Comparison of ENCODE assay signal across 17 cellular contexts in the genomic region with DNA sequence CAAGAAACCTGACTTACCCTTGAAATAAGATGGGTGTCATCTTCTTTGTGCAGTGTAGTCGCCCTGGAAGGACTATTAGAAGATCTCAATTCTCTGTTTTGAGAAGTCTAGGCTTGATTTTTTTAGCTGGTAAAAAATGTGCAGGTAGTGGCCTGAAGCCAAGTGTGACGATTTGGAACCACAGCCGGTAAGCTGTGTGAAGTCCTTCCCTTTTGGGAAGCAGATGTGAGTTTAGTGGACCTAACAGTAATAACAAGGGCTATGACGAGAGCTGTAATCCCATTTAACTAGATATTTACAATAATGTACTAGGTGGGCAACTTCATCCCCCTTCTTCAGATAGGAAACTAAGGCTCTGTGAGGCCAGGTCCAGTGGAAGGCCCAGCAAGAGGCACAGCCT.
DNase-seq lines count a peak whose midpoint lies in the region; ATAC-seq and TF ChIP-seq lines count a peak whose summit lies in the region.
"Had no signal": no experiment of that assay in that cellular context is flagged by ENCODE, and none has a peak within 500 bp of the region (broad histone marks: within the 10 kb centered on the region; RNA-seq: fewer than 3 reads in every experiment).

No MANE protein-coding gene starts in this region.

- no peaks in the 10 kb centered on the region for H3K36me3 Mint-ChIP-seq in naive B cell
- H3K36me3 Mint-ChIP-seq: activated CD8-positive, alpha-beta memory T cell treated with anti-CD3 and anti-CD28 coated beads, Interleukin-2, amount 10 ng/mL, durations not matched to agents 7 days and 5 days; naive thymus-derived CD8-positive, alpha-beta T cell had no signal

- DNase-seq in cardiac muscle cell (ENCODE audit: low read depth in 1 of 2, low spot score in 1 of 2) (peak in 1 of 2 donors; percentile 29), cardiac septum (ENCODE audit: low spot score) (no peak), germinal center (ENCODE audit: low spot score) (peak; percentile 60), naive B cell (peak; percentile 56), epidermal melanocyte (ENCODE audit: insufficient read length, low spot score) (no peak), foreskin melanocyte (no peak)
- DNase-seq in stimulated activated naive CD8-positive, alpha-beta T cell treated with anti-CD3 and anti-CD28 coated beads, Interleukin-15, amount 100 ng/mL, for 72 hours: no peak
- DNase-seq: ACHN; activated CD8-positive, alpha-beta memory T cell treated with anti-CD3 and anti-CD28 coated beads, Interleukin-2, amount 10 ng/mL, durations not matched to agents 7 days and 5 days; activated naive CD4-positive, alpha-beta T cell treated with Interleukin-2 at 50 U/mL for 16 hours; endodermal cell; gastrocnemius medialis; naive thymus-derived CD8-positive, alpha-beta T cell; stimulated activated CD4-positive, alpha-beta T cell treated with anti-CD3 and anti-CD28 coated beads, Interleukin-2, amount 100 ng/mL, for 48 hours; uterus had no signal

- peak overlapping the region in 5 of 8 donors; percentile 37 to 88 (median 61) for H3K4me3 Mint-ChIP-seq in naive B cell
- H3K4me3 Mint-ChIP-seq in stimulated activated naive CD8-positive, alpha-beta T cell treated with anti-CD3 and anti-CD28 coated beads, Interleukin-15, amount 100 ng/mL, for 72 hours: no peak overlapping the region
- H3K4me3 Mint-ChIP-seq: activated CD8-positive, alpha-beta memory T cell treated with anti-CD3 and anti-CD28 coated beads, Interleukin-2, amount 10 ng/mL, durations not matched to agents 7 days and 5 days; endodermal cell; naive thymus-derived CD8-positive, alpha-beta T cell had no signal

- no peaks in the 10 kb centered on the region for H3K9me3 Mint-ChIP-seq in naive B cell
- H3K9me3 Mint-ChIP-seq in stimulated activated naive CD8-positive, alpha-beta T cell treated with anti-CD3 and anti-CD28 coated beads, Interleukin-15, amount 100 ng/mL, for 72 hours: no peaks in the 10 kb centered on the region
- H3K9me3 Mint-ChIP-seq: endodermal cell; naive thymus-derived CD8-positive, alpha-beta T cell had no signal

- peak; percentile 96 to 98 for ATAC-seq in naive B cell (ENCODE audit: low read depth in 2 of 2)
- no peak for ATAC-seq in stimulated activated naive CD8-positive, alpha-beta T cell treated with anti-CD3 and anti-CD28 coated beads, Interleukin-15, amount 100 ng/mL, for 72 hours
- ATAC-seq in GM19397 (IDR thresholded peaks at IDR 0.05; ENCODE audit: unreplicated experiment): no peak
- ATAC-seq: activated CD8-positive, alpha-beta memory T cell treated with anti-CD3 and anti-CD28 coated beads, Interleukin-2, amount 10 ng/mL, durations not matched to agents 7 days and 5 days; gastrocnemius medialis; naive thymus-derived CD8-positive, alpha-beta T cell; SK-N-SH treated with all-trans-retinoic acid at 6 μM for 48 hours had no signal

- peaks cover 30% of the 10 kb centered on the region for H3K4me1 ChIP-seq in cardiac muscle cell (ENCODE audit: low read depth)
- H3K4me1 ChIP-seq: gastrocnemius medialis, uterus had no signal

- no peak for TF ChIP-seq CTCF in cardiac muscle cell (IDR thresholded peaks at IDR 0.05; ENCODE audit: low read depth, low read length)

- no peaks in the 10 kb centered on the region for H3K27me3 ChIP-seq in cardiac muscle cell
- H3K27me3 ChIP-seq: gastrocnemius medialis, uterus had no signal

- H3K9me3 ChIP-seq in cardiac muscle cell (ENCODE audit: low read depth): no peaks in the 10 kb centered on the region
- H3K9me3 ChIP-seq: gastrocnemius medialis, uterus had no signal

- H3K27ac Mint-ChIP-seq in naive B cell: peak overlapping the region; percentile 44 to 91 (median 86)
- no peak overlapping the region for H3K27ac Mint-ChIP-seq in stimulated activated naive CD8-positive, alpha-beta T cell treated with anti-CD3 and anti-CD28 coated beads, Interleukin-15, amount 100 ng/mL, for 72 hours
- H3K27ac Mint-ChIP-seq: activated CD8-positive, alpha-beta memory T cell treated with anti-CD3 and anti-CD28 coated beads, Interleukin-2, amount 10 ng/mL, durations not matched to agents 7 days and 5 days; endodermal cell; naive thymus-derived CD8-positive, alpha-beta T cell had no signal

- H3K4me1 Mint-ChIP-seq in naive B cell: peaks cover 33 to 46% (median 40%) of the 10 kb centered on the region in 3 donors
- no peaks in the 10 kb centered on the region for H3K4me1 Mint-ChIP-seq in stimulated activated naive CD8-positive, alpha-beta T cell treated with anti-CD3 and anti-CD28 coated beads, Interleukin-15, amount 100 ng/mL, for 72 hours
- H3K4me1 Mint-ChIP-seq: activated CD8-positive, alpha-beta memory T cell treated with anti-CD3 and anti-CD28 coated beads, Interleukin-2, amount 10 ng/mL, durations not matched to agents 7 days and 5 days had no signal

- peak overlapping the region; percentile 15 for H3K27ac ChIP-seq in cardiac muscle cell
- H3K27ac ChIP-seq: gastrocnemius medialis, uterus had no signal

- no peak overlapping the region for H3K4me3 ChIP-seq in cardiac muscle cell
- H3K4me3 ChIP-seq: gastrocnemius medialis, uterus had no signal

- no peaks in the 10 kb centered on the region for H3K27me3 Mint-ChIP-seq in naive B cell
- no peaks in the 10 kb centered on the region for H3K27me3 Mint-ChIP-seq in stimulated activated naive CD8-positive, alpha-beta T cell treated with anti-CD3 and anti-CD28 coated beads, Interleukin-15, amount 100 ng/mL, for 72 hours

- intact Hi-C loops in cardiac septum (cut with DNase I): no loop called here

- H3K36me3 ChIP-seq in cardiac muscle cell: no peaks in the 10 kb centered on the region
- H3K36me3 ChIP-seq: gastrocnemius medialis, uterus had no signal

Comparison
In these comparisons a context has a peak if more than half of its experiments do, and no peak if none do; other contexts are left out.
1. DNase-seq: peak in germinal center (single experiment) and naive B cell (single experiment); none in cardiac septum (single experiment), epidermal melanocyte (single experiment), stimulated activated naive CD8-positive, alpha-beta T cell treated with anti-CD3 and anti-CD28 coated beads, Interleukin-15, amount 100 ng/mL, for 72 hours (0 of 2) and foreskin melanocyte (single experiment).
2. ATAC-seq: peak in naive B cell (2 of 2); none in stimulated activated naive CD8-positive, alpha-beta T cell treated with anti-CD3 and anti-CD28 coated beads, Interleukin-15, amount 100 ng/mL, for 72 hours (single experiment) and GM19397 (single experiment).
3. H3K27ac Mint-ChIP-seq: peak in naive B cell (6 of 6); none in stimulated activated naive CD8-positive, alpha-beta T cell treated with anti-CD3 and anti-CD28 coated beads, Interleukin-15, amount 100 ng/mL, for 72 hours (0 of 2).
4. H3K4me3 Mint-ChIP-seq: peak in naive B cell (5 of 8); none in stimulated activated naive CD8-positive, alpha-beta T cell treated with anti-CD3 and anti-CD28 coated beads, Interleukin-15, amount 100 ng/mL, for 72 hours (0 of 2).